ENCODE assay signal across 11 cellular contexts in genomic region chr15:78726870-78727551, GRCh38.
DNase-seq lines count a peak whose midpoint lies in the region; ATAC-seq and TF ChIP-seq lines count a peak whose summit lies in the region.
"Had no signal": no experiment of that assay in that cellular context is flagged by ENCODE, and none has a peak within 500 bp of the region (broad histone marks: within the 10 kb centered on the region; RNA-seq: fewer than 3 reads in every experiment).

No MANE protein-coding gene starts in this region.

- DNase-seq in DMS 273 (lab: John Stamatoyannopoulos, UW; ENCODE audit: unreplicated experiment) (peak; percentile 54), DMS 273 treated with DMSO at 0.1 percent for 48 hours (lab: John Stamatoyannopoulos, UW) (no peak), GM12865 (ENCODE audit: low read depth) (peak; percentile 46), RKO (ENCODE audit: low spot score) (peak; percentile 52), erythroblast (lab: John Stamatoyannopoulos, UW) (peak; percentile 36 to 47), Right ventricle myocardium superior (no peak)
- DNase-seq: HFFc6, IMR-90, naive B cell had no signal

- intact Hi-C loops in Right ventricle myocardium superior (cut with DNase I): no loop called here

- TF ChIP-seq CTCF in GM12865 (IDR thresholded peaks at IDR 0.05; ENCODE audit: insufficient read depth, low read depth, low read length, missing control alignments): no peak

- no peak overlapping the region for H3K4me3 ChIP-seq in GM12865 (ENCODE audit: low read depth, low read length)

- ATAC-seq in HG03571 (IDR thresholded peaks at IDR 0.05; ENCODE audit: unreplicated experiment) (no peak), GM19397 (IDR thresholded peaks at IDR 0.05; ENCODE audit: unreplicated experiment) (no peak), Right ventricle myocardium superior (ENCODE audit: poor library complexity) (no peak)

- TF ChIP-seq POLR2A in erythroblast (IDR thresholded peaks at IDR 0.05; ENCODE audit: low read length): no peak

Comparison
In these comparisons a context has a peak if more than half of its experiments do, and no peak if none do; other contexts are left out.
1. DNase-seq: peak in DMS 273 (single experiment), GM12865 (single experiment), RKO (single experiment) and erythroblast (2 of 2); none in DMS 273 treated with DMSO at 0.1 percent for 48 hours (single experiment) and Right ventricle myocardium superior (single experiment).